Comparison of ENCODE assay signal across 9 cellular contexts in the genomic region with DNA sequence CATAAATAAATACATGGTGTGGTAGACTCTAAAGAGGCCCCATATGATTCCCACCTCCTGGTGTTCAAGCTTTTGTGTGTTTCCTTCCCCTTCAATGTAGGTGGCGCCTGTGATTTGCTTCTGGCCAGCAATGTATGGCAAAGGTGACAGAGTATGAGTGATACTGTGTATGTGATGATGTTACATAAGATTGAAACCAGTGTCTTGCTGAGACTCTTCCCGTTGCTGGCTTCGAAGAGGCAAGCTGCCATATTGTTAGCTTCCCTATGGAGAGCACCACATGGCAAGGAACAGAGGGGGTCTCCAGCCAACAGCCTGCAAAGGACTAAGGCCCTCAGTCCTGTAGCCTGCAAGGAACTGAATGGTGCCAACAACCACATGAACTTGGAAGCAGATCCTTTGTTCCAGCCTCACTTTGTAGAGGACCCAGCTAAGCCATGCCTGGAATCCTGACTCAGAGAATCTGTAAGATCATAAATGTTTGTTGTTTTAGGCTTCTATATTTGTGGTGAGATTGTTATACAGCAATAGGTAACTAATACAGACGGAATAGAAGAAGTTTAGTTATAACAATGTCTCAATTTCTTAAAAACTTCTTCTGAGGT. TPM values are rescaled to one million over a fixed set of nuclear protein-coding genes. Genes with fewer than 3 reads are reported as not detected.
DNase-seq lines count a peak whose midpoint lies in the region; ATAC-seq and TF ChIP-seq lines count a peak whose summit lies in the region.
"Had no signal": no experiment of that assay in that cellular context is flagged by ENCODE, and none has a peak within 500 bp of the region (broad histone marks: within the 10 kb centered on the region; RNA-seq: fewer than 3 reads in every experiment).

No MANE protein-coding gene starts in this region.

- no peak overlapping the region for H3K27ac ChIP-seq in upper lobe of right lung

- H3K4me1 Mint-ChIP-seq in effector memory CD8-positive, alpha-beta T cell (ENCODE audit: low read depth in 2 of 2): peaks cover 29 to 40% of the 10 kb centered on the region in 2 donors

- TF ChIP-seq CTCF in upper lobe of right lung (IDR thresholded peaks at IDR 0.05) (no peak), BE2C (IDR thresholded peaks at IDR 0.05; ENCODE audit: low read depth, low read length) (no peak)

- ATAC-seq in effector memory CD8-positive, alpha-beta T cell (replicated peaks): no peak
- peak; percentile 34 for ATAC-seq in upper lobe of right lung
- no peak for ATAC-seq in GM21717 (IDR thresholded peaks at IDR 0.05; ENCODE audit: unreplicated experiment)

- peaks cover 30% of the 10 kb centered on the region for H3K36me3 Mint-ChIP-seq in effector memory CD8-positive, alpha-beta T cell (ENCODE audit: insufficient read depth)

- no peaks in the 10 kb centered on the region for H3K27me3 ChIP-seq in upper lobe of right lung
- no peaks in the 10 kb centered on the region for H3K27me3 ChIP-seq in BE2C
- H3K27me3 ChIP-seq: neutrophil had no signal

- intact Hi-C loops in upper lobe of right lung (cut with DNase I): no loop called here

- no peaks in the 10 kb centered on the region for H3K9me3 ChIP-seq in upper lobe of right lung
- H3K9me3 ChIP-seq in BE2C: no peaks in the 10 kb centered on the region
- H3K9me3 ChIP-seq: neutrophil had no signal

- H3K27ac Mint-ChIP-seq in effector memory CD8-positive, alpha-beta T cell: peak overlapping the region; percentile 99 to 100

- H3K4me1 ChIP-seq in upper lobe of right lung (peaks cover 31% of the 10 kb centered on the region), BE2C (no peaks in the 10 kb centered on the region)

- no peaks in the 10 kb centered on the region for H3K27me3 Mint-ChIP-seq in effector memory CD8-positive, alpha-beta T cell

- DNase-seq in stimulated activated CD4-positive, alpha-beta T cell treated with anti-CD3 and anti-CD28 coated beads, Interleukin-15, amount 100 ng/mL, for 24 hours: peak; percentile 9
- DNase-seq in stimulated activated CD4-positive, alpha-beta T cell treated with anti-CD3 and anti-CD28 coated beads, Interleukin-2, amount 100 ng/mL, for 24 hours: no peak
- DNase-seq in NCI-H526 (lab: John Stamatoyannopoulos, UW) (peak; percentile 81 to 82), upper lobe of right lung (no peak), BE2C (no peak)
- no peak for DNase-seq in effector memory CD8-positive, alpha-beta T cell
- no peak for DNase-seq in stimulated activated CD8-positive, alpha-beta memory T cell treated with anti-CD3 and anti-CD28 coated beads, Interleukin-4, amount 100 ng/mL, for 48 hours

- H3K4me3 Mint-ChIP-seq in effector memory CD8-positive, alpha-beta T cell: peak overlapping the region in 1 of 2 donors; percentile 93

- H3K36me3 ChIP-seq in upper lobe of right lung: no peaks in the 10 kb centered on the region
- H3K36me3 ChIP-seq in BE2C: no peaks in the 10 kb centered on the region

- no peak overlapping the region for H3K4me3 ChIP-seq in upper lobe of right lung
- no peak overlapping the region for H3K4me3 ChIP-seq in BE2C (ENCODE audit: low read depth, low read length)

- H3K9me3 Mint-ChIP-seq in effector memory CD8-positive, alpha-beta T cell: no peaks in the 10 kb centered on the region

RNA-seq across cellular contexts. Expression of gene SMAD4, which starts 1.7 kb away (rescaled TPM):
- total RNA-seq in upper lobe of right lung: 112 TPM
- polyA plus RNA-seq in BE2C (2012; ENCODE audit: insufficient read depth, insufficient read length, low read depth): 30.0 TPM

Comparison
In these comparisons a context has a peak if more than half of its experiments do, and no peak if none do; other contexts are left out.
1. DNase-seq: peak in stimulated activated CD4-positive, alpha-beta T cell treated with anti-CD3 and anti-CD28 coated beads, Interleukin-15, amount 100 ng/mL, for 24 hours (single experiment) and NCI-H526 (2 of 2); none in stimulated activated CD4-positive, alpha-beta T cell treated with anti-CD3 and anti-CD28 coated beads, Interleukin-2, amount 100 ng/mL, for 24 hours (0 of 2), effector memory CD8-positive, alpha-beta T cell (0 of 3), upper lobe of right lung (single experiment), stimulated activated CD8-positive, alpha-beta memory T cell treated with anti-CD3 and anti-CD28 coated beads, Interleukin-4, amount 100 ng/mL, for 48 hours (single experiment) and BE2C (single experiment).